Comparison of ENCODE assay signal across 8 cellular contexts in the genomic region with DNA sequence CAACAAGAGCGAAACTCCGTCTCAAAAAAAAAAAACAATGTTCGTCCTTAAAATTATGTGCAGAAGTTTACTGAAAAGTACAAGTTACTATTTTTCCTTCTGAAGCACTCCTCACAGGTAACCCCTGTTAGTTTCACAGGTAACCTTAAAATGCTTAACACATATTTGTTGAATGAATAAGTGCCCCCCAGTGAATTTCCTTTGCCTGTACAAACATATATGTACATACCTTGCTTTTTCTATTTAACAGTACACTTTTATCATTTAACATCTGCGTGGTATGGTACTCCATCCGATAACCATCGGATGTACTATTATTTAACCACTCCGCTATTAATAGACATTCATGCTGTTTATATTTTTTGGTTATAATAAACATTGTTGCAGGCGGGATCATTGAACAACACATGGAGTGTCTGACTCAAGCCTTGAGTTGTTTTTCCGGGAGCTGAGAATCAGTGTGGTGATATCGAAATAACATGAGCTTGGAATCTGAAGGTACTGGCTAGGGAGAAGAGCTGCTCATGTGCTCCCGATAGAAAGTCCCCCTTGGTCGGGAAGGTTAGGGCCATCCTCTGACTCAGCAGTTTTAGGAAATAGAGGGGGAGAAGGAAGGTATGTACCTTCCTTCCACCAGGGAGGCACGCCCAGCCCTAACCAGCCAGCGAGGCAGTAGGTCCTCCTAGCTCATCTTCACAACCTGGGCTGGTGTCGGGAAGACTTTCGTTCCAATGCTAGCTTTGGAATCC. TPM values are rescaled to one million over a fixed set of nuclear protein-coding genes. Genes with fewer than 3 reads are reported as not detected.
A peak's percentile ranks its signal among the peaks of the same experiment; 100 is the strongest.
DNase-seq lines count a peak whose midpoint lies in the region; ATAC-seq and TF ChIP-seq lines count a peak whose summit lies in the region.

No MANE protein-coding gene starts in this region.

- intact Hi-C loops in ovary (cut with DNase I), result no loop called here

- TF ChIP-seq POLR2A in GM18505 (IDR thresholded peaks at IDR 0.05; ENCODE audit: borderline replicate concordance, extremely low read depth, insufficient read depth, insufficient read length) (peak; percentile 26), ovary (IDR thresholded peaks at IDR 0.05) (no peak)

- no peak for ATAC-seq in GM18505 (IDR thresholded peaks at IDR 0.05; ENCODE audit: unreplicated experiment)
- peak; percentile 2 for ATAC-seq in esophagus mucosa
- no peak for ATAC-seq in GM18907 (IDR thresholded peaks at IDR 0.05; ENCODE audit: unreplicated experiment)
- no peak for ATAC-seq in GM21576 (IDR thresholded peaks at IDR 0.05; ENCODE audit: unreplicated experiment)

- H3K36me3 ChIP-seq in ovary, result no peaks in the 10 kb centered on the region

- TF ChIP-seq EP300 in ovary (IDR thresholded peaks at IDR 0.05), result no peak

- DNase-seq in RKO (ENCODE audit: low spot score), result peak; percentile 54
- DNase-seq in ovary, result no peak
- no peak for DNase-seq in NK-92 (lab: John Stamatoyannopoulos, UW; ENCODE audit: unreplicated experiment)
- no peak for DNase-seq in stimulated activated CD4-positive, alpha-beta T cell treated with anti-CD3 and anti-CD28 coated beads, Interleukin-1b, Interleukin-23, amount 100 ng/mL, for 48 hours

- WGBS in ovary, 3 donors, result 15 to 30% (median 18%) methylated on average over 16 of the region's 16 CpGs

- TF ChIP-seq CTCF in ovary (IDR thresholded peaks at IDR 0.05), result no peak

- no peak overlapping the region for H3K27ac ChIP-seq in ovary

- no peaks in the 10 kb centered on the region for H3K9me3 ChIP-seq in ovary

- peak overlapping the region; percentile 68 for H3K4me3 ChIP-seq in ovary

- no peaks in the 10 kb centered on the region for H3K27me3 ChIP-seq in ovary

- H3K4me1 ChIP-seq in ovary (ENCODE audit: insufficient read depth), result peaks cover 16% of the 10 kb centered on the region

RNA-seq across cellular contexts. Expression of gene RAB35, which starts 1.6 kb away (rescaled TPM):
- total RNA-seq in esophagus mucosa, result 57.7 TPM
- 10 to 100 TPM; 14.1 to 48.5 (median 39.3) TPM for total RNA-seq in ovary
- polyA plus RNA-seq in ovary, result 10 to 100 TPM; 33.0 to 40.0 TPM
